8 cellular contexts compared by ENCODE assay signal in the genomic region with DNA sequence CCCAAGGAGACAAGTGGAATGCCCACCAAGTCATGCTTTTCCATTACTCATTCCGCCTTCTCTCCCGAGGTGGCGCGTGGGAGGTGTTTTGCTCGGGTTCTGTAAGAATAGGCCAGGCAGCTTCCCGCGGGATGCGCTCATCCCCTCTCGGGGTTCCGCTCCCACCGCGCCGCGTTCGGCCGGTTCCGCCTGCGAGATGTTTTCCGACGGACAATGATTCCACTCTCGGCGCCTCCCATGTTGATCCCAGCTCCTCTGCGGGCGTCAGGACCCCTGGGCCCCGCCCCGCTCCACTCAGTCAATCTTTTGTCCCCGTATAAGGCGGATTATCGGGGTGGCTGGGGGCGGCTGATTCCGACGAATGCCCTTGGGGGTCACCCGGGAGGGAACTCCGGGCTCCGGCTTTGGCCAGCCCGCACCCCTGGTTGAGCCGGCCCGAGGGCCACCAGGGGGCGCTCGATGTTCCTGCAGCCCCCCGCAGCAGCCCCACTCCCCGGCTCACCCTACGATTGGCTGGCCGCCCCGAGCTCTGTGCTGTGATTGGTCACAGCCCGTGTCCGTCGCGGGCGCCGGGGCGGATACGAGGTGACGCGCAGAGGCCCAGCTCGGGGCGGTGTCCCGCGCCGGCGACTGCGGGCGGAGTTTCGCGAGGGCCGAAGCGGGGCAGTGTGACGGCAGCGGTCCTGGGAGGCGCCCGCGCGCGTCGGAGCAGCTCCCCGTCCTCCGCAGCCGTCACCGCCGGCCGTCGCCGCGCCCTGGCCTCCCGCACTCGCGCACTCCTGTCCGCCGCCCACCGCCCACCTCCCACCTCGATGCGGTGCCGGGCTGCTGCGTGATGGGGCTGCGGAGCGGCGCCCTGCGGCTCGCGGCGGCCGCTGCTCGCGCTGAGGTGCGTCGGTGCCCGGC. TPM values are rescaled to one million over a fixed set of nuclear protein-coding genes. Genes with fewer than 3 reads are reported as not detected.
DNase-seq lines count a peak whose midpoint lies in the region; ATAC-seq and TF ChIP-seq lines count a peak whose summit lies in the region.

A gene with protein sequence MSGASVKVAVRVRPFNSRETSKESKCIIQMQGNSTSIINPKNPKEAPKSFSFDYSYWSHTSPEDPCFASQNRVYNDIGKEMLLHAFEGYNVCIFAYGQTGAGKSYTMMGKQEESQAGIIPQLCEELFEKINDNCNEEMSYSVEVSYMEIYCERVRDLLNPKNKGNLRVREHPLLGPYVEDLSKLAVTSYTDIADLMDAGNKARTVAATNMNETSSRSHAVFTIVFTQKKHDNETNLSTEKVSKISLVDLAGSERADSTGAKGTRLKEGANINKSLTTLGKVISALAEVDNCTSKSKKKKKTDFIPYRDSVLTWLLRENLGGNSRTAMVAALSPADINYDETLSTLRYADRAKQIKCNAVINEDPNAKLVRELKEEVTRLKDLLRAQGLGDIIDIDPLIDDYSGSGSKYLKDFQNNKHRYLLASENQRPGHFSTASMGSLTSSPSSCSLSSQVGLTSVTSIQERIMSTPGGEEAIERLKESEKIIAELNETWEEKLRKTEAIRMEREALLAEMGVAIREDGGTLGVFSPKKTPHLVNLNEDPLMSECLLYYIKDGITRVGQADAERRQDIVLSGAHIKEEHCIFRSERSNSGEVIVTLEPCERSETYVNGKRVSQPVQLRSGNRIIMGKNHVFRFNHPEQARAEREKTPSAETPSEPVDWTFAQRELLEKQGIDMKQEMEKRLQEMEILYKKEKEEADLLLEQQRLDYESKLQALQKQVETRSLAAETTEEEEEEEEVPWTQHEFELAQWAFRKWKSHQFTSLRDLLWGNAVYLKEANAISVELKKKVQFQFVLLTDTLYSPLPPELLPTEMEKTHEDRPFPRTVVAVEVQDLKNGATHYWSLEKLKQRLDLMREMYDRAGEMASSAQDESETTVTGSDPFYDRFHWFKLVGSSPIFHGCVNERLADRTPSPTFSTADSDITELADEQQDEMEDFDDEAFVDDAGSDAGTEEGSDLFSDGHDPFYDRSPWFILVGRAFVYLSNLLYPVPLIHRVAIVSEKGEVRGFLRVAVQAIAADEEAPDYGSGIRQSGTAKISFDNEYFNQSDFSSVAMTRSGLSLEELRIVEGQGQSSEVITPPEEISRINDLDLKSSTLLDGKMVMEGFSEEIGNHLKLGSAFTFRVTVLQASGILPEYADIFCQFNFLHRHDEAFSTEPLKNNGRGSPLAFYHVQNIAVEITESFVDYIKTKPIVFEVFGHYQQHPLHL (N-terminal part only) (plus strand): TSS at position 666 of the 906 bp plus-strand sequence. CDS start 21,759 bp downstream, outside the sequence.

- H3K36me3 Mint-ChIP-seq in chondrocyte (ENCODE audit: low read depth) = no peaks in the 10 kb centered on the region

- no peaks in the 10 kb centered on the region for H3K27me3 Mint-ChIP-seq in chondrocyte (ENCODE audit: low read depth)

- H3K4me1 Mint-ChIP-seq in chondrocyte (ENCODE audit: low read depth) = peaks cover 34% of the 10 kb centered on the region

- peak within 1 kb of the TSS; percentile 94 for H3K4me3 Mint-ChIP-seq in chondrocyte (ENCODE audit: unreplicated experiment)

- H3K9me3 Mint-ChIP-seq in chondrocyte (ENCODE audit: low read depth) = no peaks in the 10 kb centered on the region

- H3K27ac Mint-ChIP-seq in chondrocyte (ENCODE audit: unreplicated experiment) = peak within 1 kb of the TSS; percentile 98

- DNase-seq in Ammon's horn (ENCODE audit: low spot score) (peak; percentile 97), NCI-H510A (lab: John Stamatoyannopoulos, UW) (peak; percentile 100), chondrocyte (ENCODE audit: low spot score) (peak; percentile 100), kidney glomerular epithelial cell (lab: John Stamatoyannopoulos, UW) (peak; percentile 92)
- peak; percentile 92 to 95 for DNase-seq in activated CD4-positive, alpha-beta T cell treated with anti-CD3 and anti-CD28 coated beads for 24 hours (ENCODE audit: low read depth in 2 of 2)
- peak; percentile 93 for DNase-seq in stimulated activated CD4-positive, alpha-beta T cell treated with anti-CD3 and anti-CD28 coated beads, Interleukin-1b, Interleukin-23, amount 100 ng/mL, for 1 hour (ENCODE audit: low read depth in 2 of 2)

- TF ChIP-seq CTCF in chondrocyte (IDR thresholded peaks at IDR 0.05) = peak; percentile 100

- ATAC-seq in GM19043 (IDR thresholded peaks at IDR 0.05; ENCODE audit: low read depth, unreplicated experiment) = peak; percentile 98
- ATAC-seq in HG03378 (IDR thresholded peaks at IDR 0.05; ENCODE audit: unreplicated experiment) = peak; percentile 86

RNA-seq across cellular contexts. Expression of the gene that starts here (rescaled TPM):
- 48.8 to 49.4 TPM (median 48.9 TPM) in 3 replicates for total RNA-seq in chondrocyte

Comparison
In these comparisons a context has a peak if more than half of its experiments do, and no peak if none do; other contexts are left out.
1. Peak in every context shown above with its lines: DNase-seq and ATAC-seq.